In genomic region chr13:110344320-110344719, GRCh38 we compare ENCODE assay signal across 1 cellular context.
TF ChIP-seq lines count a peak whose summit lies in the region.

No MANE protein-coding gene starts in this region.

TF ChIP-seq in IMR-90, 13 proteins besides CTCF, POLR2A, EP300 and RAD21:
- TF ChIP-seq RCOR1 (IDR thresholded peaks at IDR 0.05; ENCODE audit: insufficient replicate concordance, low read length): no peak
- TF ChIP-seq MAZ (IDR thresholded peaks at IDR 0.05; ENCODE audit: borderline replicate concordance, low read depth, low read length): no peak
- no peak for TF ChIP-seq CHD1 (IDR thresholded peaks at IDR 0.05; ENCODE audit: low read depth, low read length)
- no peak for TF ChIP-seq FOS (IDR thresholded peaks at IDR 0.05; ENCODE audit: low read depth, low read length)
- no peak for TF ChIP-seq NFE2L2 (IDR thresholded peaks at IDR 0.05; ENCODE audit: low read depth, low read length)
- TF ChIP-seq SMC3 (IDR thresholded peaks at IDR 0.05; ENCODE audit: low read depth, low read length): no peak
- no peak for TF ChIP-seq ELK1 (IDR thresholded peaks at IDR 0.05; ENCODE audit: borderline replicate concordance, low read depth, low read length)
- no peak for TF ChIP-seq RFX5 (IDR thresholded peaks at IDR 0.05; ENCODE audit: low read depth, low read length)
- no peak for TF ChIP-seq CEBPB (IDR thresholded peaks at IDR 0.05; ENCODE audit: low read depth, low read length)
- TF ChIP-seq MAFK (IDR thresholded peaks at IDR 0.05; ENCODE audit: low read depth, low read length): no peak
- TF ChIP-seq USF2 (IDR thresholded peaks at IDR 0.05; ENCODE audit: low read depth, low read length): no peak
- TF ChIP-seq BHLHE40 (IDR thresholded peaks at IDR 0.05; ENCODE audit: low read depth, low read length): no peak
